ENCODE assay signal across 12 cellular contexts in genomic region chr1:53381790-53382401, GRCh38. TPM values are rescaled to one million over a fixed set of nuclear protein-coding genes. Genes with fewer than 3 reads are reported as not detected.
DNase-seq lines count a peak whose midpoint lies in the region; ATAC-seq and TF ChIP-seq lines count a peak whose summit lies in the region.
"Had no signal": no experiment of that assay in that cellular context is flagged by ENCODE, and none has a peak within 500 bp of the region (broad histone marks: within the 10 kb centered on the region; RNA-seq: fewer than 3 reads in every experiment).

No MANE protein-coding gene starts in this region.

- H3K4me1 ChIP-seq in RWPE2 (ENCODE audit: insufficient read depth, poor library complexity, severe bottlenecking) (peaks cover 6% of the 10 kb centered on the region), fibroblast of lung (ENCODE audit: control insufficient read depth, extremely low read depth, insufficient read depth, low read length) (peaks cover 2% of the 10 kb centered on the region), upper lobe of right lung (no peaks in the 10 kb centered on the region)

- H3K4me2 ChIP-seq in fibroblast of lung (ENCODE audit: extremely low read depth, insufficient read depth, low read length): no peak overlapping the region

- no peak overlapping the region for H3K27ac ChIP-seq in RWPE2 (ENCODE audit: poor library complexity, severe bottlenecking)
- no peak overlapping the region for H3K27ac ChIP-seq in fibroblast of lung (ENCODE audit: insufficient read depth, low read length)
- H3K27ac ChIP-seq in upper lobe of right lung: no peak overlapping the region

- H3K79me2 ChIP-seq in fibroblast of lung (ENCODE audit: control insufficient read depth, insufficient read depth, low read length): no peaks in the 10 kb centered on the region

- TF ChIP-seq CTCF in RWPE2 (IDR thresholded peaks at IDR 0.05; ENCODE audit: poor library complexity, severe bottlenecking): no peak
- no peak for TF ChIP-seq CTCF in fibroblast of lung (conservative IDR thresholded peaks at IDR 0.05 in 1 of 2, IDR thresholded peaks at IDR 0.05 in 1 of 2; ENCODE audit: low read depth in 1 of 2, low read length in 2 of 2)
- no peak for TF ChIP-seq CTCF in upper lobe of right lung (IDR thresholded peaks at IDR 0.05)

- no peak overlapping the region for H3K4me3 ChIP-seq in RWPE2 (ENCODE audit: severe bottlenecking)
- no peak overlapping the region for H3K4me3 ChIP-seq in fibroblast of lung (replicated peaks in 1 of 4; ENCODE audit: control extremely low read depth in 1 of 4, insufficient read depth in 1 of 4, low read depth in 3 of 4, low read length in 4 of 4)
- H3K4me3 ChIP-seq in skeletal muscle cell (ENCODE audit: low read depth, low read length): no peak overlapping the region
- H3K4me3 ChIP-seq in upper lobe of right lung: no peak overlapping the region

- H2AFZ ChIP-seq in fibroblast of lung (ENCODE audit: low read length): no peak overlapping the region

- H3K9me3 ChIP-seq in RWPE2 (ENCODE audit: severe bottlenecking) (no peaks in the 10 kb centered on the region), fibroblast of lung (ENCODE audit: control insufficient read depth, insufficient read depth, low read depth, low read length) (no peaks in the 10 kb centered on the region), upper lobe of right lung (no peaks in the 10 kb centered on the region)

- H3K36me3 ChIP-seq in RWPE2 (ENCODE audit: low read depth) (no peaks in the 10 kb centered on the region), fibroblast of lung (ENCODE audit: control insufficient read depth, insufficient read depth, low read length) (no peaks in the 10 kb centered on the region), upper lobe of right lung (no peaks in the 10 kb centered on the region)

- ATAC-seq in RWPE2 (ENCODE audit: low read depth) (peak; percentile 87), upper lobe of right lung (no peak)
- ATAC-seq: right cardiac atrium had no signal

- DNase-seq in HCEC 1CT (peak; percentile 61), RWPE2 (ENCODE audit: low spot score) (no peak), fibroblast of lung (ENCODE audit: low read depth in 2 of 2) (peak; percentile 33 to 82), skeletal muscle cell (ENCODE audit: low read depth) (peak; percentile 14), globus pallidus (ENCODE audit: low spot score) (no peak), upper lobe of right lung (no peak), iPS-NIHi7 (ENCODE audit: extremely low spot score) (no peak)
- DNase-seq: activated naive CD4-positive, alpha-beta T cell; cerebellar nuclear complex; NCI-H1694 treated with DMSO at 0.1 percent for 48 hours; right cardiac atrium; SIG-M5 had no signal

- H3K27me3 ChIP-seq in RWPE2 (ENCODE audit: insufficient read depth, poor library complexity, severe bottlenecking) (no peaks in the 10 kb centered on the region), fibroblast of lung (ENCODE audit: control insufficient read depth, insufficient read depth, low read length) (peaks cover 9% of the 10 kb centered on the region), upper lobe of right lung (no peaks in the 10 kb centered on the region)

- H4K20me1 ChIP-seq in fibroblast of lung (ENCODE audit: control insufficient read depth, extremely low read depth, insufficient read depth, low read length): no peaks in the 10 kb centered on the region

- H3K9ac ChIP-seq in fibroblast of lung (ENCODE audit: insufficient read depth, low read length): no peak overlapping the region

- intact Hi-C loops in upper lobe of right lung (cut with DNase I): no loop called here

RNA-seq across cellular contexts. Expression of gene LRP8, which starts 54.0 kb away (rescaled TPM):
- 3.1 and 8.4 TPM in 2 replicates for total RNA-seq in fibroblast of lung
- polyA plus RNA-seq in fibroblast of lung: 10.3 and 21.3 TPM in 2 replicates
- polyA plus RNA-seq in fibroblast of lung (2012): 6.0 and 11.6 TPM in 2 replicates
- polyA minus RNA-seq in fibroblast of lung (ENCODE audit: low replicate concordance): 24.2 and 41.2 TPM in 2 replicates
- 11.6 TPM for total RNA-seq in upper lobe of right lung

Comparison
In these comparisons a context has a peak if more than half of its experiments do, and no peak if none do; other contexts are left out.
1. DNase-seq: peak in HCEC 1CT (single experiment), fibroblast of lung (2 of 2) and skeletal muscle cell (single experiment); none in RWPE2 (single experiment), globus pallidus (single experiment), upper lobe of right lung (single experiment) and iPS-NIHi7 (single experiment).